In the genomic region with DNA sequence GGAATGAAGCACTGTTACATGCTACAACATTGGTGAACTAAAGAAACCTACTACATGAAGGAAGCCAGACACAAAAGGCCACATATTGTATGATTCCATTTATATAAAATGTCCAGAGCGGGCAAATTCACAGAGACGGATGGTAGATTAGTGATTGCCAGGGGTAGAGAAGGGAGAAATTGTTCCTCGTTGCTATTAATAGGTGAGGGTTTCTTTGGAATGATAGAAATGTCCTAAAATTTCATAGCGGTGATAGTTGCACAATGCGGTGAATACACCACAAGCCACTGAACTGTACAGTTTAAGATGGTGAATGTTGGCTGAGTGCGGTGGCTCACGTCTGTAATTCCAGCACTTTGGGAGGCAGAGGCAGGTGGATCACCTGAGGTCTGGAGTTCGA, we compare ENCODE assay signal across 18 cellular contexts. TPM values are rescaled to one million over a fixed set of nuclear protein-coding genes. Genes with fewer than 3 reads are reported as not detected.
"Had no signal": no experiment of that assay in that cellular context is flagged by ENCODE, and none has a peak within 500 bp of the region (broad histone marks: within the 10 kb centered on the region; RNA-seq: fewer than 3 reads in every experiment).

No MANE protein-coding gene starts in this region.

- H3K9me3 ChIP-seq: left lung, neutrophil, thyroid gland, uterus had no signal

- FAIRE-seq: endometrium, frontal cortex, kidney had no signal

- DNase-seq: activated naive CD4-positive, alpha-beta T cell; activated naive CD8-positive, alpha-beta T cell treated with anti-CD3 and anti-CD28 coated beads, Interleukin-2, amount 10 ng/mL, durations not matched to agents 7 days and 5 days; amygdala; cortex of kidney; erythroblast; kidney; left lung; stimulated activated naive B cell treated with anti-CD40 and anti-IgM and Interleukin-4, amounts not matched to agents 10 μg/mL and 1 μg/mL and 100 μg/mL, for 72 hours; T-helper 1 cell; thyroid gland; uterus had no signal

- H3K36me3 ChIP-seq: left lung, neutrophil, thyroid gland, uterus had no signal

- H3K4me1 ChIP-seq: left lung, parathyroid adenoma, thyroid gland had no signal

- H3K27me3 ChIP-seq: left lung, thyroid gland, uterus had no signal

- H3K27ac ChIP-seq: left lung, neutrophil, parathyroid adenoma, thyroid gland had no signal

- H3K4me3 ChIP-seq: left lung, thyroid gland, uterus had no signal

RNA-seq across cellular contexts. Expression of a gene that starts 29.0 kb away (rescaled TPM):
- total RNA-seq: activated CD8-positive, alpha-beta memory T cell treated with anti-CD3 and anti-CD28 coated beads for 36 hours; activated naive CD8-positive, alpha-beta T cell treated with anti-CD3 and anti-CD28 coated beads, Interleukin-2, amount 10 ng/mL, durations not matched to agents 7 days and 5 days; activated T-helper 17 cell treated with anti-CD3 and anti-CD28 coated beads, Interleukin-2, amount 50 U/mL, for 72 hours; natural killer cell treated with Interleukin-12 subunit alpha and Interleukin-12 subunit beta and Interleukin-15 and Interleukin-18, amount 100 ng/mL, for 72 hours had no signal
